Comparison of ENCODE assay signal across 1 cellular context in the genomic region with DNA sequence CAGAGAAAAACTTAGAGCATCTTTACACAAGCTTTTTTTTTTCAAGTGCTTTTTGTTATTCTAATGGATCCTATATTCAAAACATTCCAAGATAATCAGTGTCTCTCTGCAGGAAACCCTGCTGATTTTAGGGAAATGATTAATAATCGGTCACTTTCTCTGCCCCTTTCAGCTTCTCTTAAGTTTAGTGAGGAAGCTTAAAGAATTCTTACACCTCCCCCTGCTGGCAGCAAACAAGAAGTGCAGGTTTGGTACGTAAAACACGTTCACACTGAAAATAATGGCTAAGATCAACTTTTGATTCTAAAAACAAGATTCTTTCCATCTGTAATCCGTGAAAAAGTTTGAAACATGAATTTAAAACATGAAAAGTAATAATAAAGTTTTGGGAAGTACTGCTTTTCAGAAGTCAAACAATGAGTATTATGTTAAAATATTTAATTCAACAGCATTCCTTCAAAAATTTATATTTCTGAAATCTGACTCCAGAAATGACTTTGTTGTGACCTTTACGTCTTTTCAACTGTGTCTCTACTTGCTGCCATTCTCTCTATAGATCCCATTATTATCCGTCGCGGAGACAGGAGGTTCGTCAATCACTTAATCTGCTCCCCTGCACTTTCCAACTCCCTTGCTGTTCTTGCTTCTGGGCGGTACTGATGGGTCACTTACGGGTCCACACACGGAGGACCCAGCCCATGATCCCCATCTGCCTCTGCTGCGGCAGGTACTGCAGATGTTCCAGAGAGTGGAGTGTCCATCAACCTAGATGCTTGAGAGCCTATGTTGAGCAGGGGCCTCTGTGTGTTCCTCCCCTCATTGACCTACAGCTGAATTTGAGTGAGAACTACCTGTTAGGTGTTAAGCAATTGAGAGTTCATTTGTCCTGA.
TF ChIP-seq lines count a peak whose summit lies in the region.

No MANE protein-coding gene starts in this region.

TF ChIP-seq in H1, 55 proteins besides CTCF, POLR2A, EP300 and RAD21 (continued from another document):
- TF ChIP-seq, protein P1, sequence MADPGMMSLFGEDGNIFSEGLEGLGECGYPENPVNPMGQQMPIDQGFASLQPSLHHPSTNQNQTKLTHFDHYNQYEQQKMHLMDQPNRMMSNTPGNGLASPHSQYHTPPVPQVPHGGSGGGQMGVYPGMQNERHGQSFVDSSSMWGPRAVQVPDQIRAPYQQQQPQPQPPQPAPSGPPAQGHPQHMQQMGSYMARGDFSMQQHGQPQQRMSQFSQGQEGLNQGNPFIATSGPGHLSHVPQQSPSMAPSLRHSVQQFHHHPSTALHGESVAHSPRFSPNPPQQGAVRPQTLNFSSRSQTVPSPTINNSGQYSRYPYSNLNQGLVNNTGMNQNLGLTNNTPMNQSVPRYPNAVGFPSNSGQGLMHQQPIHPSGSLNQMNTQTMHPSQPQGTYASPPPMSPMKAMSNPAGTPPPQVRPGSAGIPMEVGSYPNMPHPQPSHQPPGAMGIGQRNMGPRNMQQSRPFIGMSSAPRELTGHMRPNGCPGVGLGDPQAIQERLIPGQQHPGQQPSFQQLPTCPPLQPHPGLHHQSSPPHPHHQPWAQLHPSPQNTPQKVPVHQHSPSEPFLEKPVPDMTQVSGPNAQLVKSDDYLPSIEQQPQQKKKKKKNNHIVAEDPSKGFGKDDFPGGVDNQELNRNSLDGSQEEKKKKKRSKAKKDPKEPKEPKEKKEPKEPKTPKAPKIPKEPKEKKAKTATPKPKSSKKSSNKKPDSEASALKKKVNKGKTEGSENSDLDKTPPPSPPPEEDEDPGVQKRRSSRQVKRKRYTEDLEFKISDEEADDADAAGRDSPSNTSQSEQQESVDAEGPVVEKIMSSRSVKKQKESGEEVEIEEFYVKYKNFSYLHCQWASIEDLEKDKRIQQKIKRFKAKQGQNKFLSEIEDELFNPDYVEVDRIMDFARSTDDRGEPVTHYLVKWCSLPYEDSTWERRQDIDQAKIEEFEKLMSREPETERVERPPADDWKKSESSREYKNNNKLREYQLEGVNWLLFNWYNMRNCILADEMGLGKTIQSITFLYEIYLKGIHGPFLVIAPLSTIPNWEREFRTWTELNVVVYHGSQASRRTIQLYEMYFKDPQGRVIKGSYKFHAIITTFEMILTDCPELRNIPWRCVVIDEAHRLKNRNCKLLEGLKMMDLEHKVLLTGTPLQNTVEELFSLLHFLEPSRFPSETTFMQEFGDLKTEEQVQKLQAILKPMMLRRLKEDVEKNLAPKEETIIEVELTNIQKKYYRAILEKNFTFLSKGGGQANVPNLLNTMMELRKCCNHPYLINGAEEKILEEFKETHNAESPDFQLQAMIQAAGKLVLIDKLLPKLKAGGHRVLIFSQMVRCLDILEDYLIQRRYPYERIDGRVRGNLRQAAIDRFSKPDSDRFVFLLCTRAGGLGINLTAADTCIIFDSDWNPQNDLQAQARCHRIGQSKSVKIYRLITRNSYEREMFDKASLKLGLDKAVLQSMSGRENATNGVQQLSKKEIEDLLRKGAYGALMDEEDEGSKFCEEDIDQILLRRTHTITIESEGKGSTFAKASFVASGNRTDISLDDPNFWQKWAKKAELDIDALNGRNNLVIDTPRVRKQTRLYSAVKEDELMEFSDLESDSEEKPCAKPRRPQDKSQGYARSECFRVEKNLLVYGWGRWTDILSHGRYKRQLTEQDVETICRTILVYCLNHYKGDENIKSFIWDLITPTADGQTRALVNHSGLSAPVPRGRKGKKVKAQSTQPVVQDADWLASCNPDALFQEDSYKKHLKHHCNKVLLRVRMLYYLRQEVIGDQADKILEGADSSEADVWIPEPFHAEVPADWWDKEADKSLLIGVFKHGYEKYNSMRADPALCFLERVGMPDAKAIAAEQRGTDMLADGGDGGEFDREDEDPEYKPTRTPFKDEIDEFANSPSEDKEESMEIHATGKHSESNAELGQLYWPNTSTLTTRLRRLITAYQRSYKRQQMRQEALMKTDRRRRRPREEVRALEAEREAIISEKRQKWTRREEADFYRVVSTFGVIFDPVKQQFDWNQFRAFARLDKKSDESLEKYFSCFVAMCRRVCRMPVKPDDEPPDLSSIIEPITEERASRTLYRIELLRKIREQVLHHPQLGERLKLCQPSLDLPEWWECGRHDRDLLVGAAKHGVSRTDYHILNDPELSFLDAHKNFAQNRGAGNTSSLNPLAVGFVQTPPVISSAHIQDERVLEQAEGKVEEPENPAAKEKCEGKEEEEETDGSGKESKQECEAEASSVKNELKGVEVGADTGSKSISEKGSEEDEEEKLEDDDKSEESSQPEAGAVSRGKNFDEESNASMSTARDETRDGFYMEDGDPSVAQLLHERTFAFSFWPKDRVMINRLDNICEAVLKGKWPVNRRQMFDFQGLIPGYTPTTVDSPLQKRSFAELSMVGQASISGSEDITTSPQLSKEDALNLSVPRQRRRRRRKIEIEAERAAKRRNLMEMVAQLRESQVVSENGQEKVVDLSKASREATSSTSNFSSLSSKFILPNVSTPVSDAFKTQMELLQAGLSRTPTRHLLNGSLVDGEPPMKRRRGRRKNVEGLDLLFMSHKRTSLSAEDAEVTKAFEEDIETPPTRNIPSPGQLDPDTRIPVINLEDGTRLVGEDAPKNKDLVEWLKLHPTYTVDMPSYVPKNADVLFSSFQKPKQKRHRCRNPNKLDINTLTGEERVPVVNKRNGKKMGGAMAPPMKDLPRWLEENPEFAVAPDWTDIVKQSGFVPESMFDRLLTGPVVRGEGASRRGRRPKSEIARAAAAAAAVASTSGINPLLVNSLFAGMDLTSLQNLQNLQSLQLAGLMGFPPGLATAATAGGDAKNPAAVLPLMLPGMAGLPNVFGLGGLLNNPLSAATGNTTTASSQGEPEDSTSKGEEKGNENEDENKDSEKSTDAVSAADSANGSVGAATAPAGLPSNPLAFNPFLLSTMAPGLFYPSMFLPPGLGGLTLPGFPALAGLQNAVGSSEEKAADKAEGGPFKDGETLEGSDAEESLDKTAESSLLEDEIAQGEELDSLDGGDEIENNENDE (IDR thresholded peaks at IDR 0.05; ENCODE audit: insufficient replicate concordance, low read length): peak; percentile 76
